In the genomic region with DNA sequence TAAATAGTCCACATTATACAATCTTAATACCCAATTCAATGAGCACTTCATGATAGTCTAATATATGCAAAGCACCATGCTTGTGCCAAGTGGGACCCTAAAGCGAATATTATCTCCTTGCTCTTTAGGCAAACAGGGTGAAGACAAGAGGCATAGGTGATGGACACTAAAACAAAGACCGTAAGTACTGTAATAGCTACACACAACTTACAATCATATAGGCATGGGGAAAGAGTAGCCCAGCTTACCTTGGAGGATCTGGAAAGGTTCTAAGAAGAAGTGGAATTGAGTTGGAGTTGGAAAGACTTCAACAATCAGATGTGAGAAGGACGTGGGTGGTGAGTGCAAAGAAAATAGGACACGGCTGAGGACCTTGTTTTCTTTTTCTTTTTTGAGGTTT, we compare ENCODE assay signal across 25 cellular contexts. TPM values are rescaled to one million over a fixed set of nuclear protein-coding genes. Genes with fewer than 3 reads are reported as not detected.
DNase-seq lines count a peak whose midpoint lies in the region; ATAC-seq, FAIRE-seq and TF ChIP-seq lines count a peak whose summit lies in the region.
"Had no signal": no experiment of that assay in that cellular context is flagged by ENCODE, and none has a peak within 500 bp of the region (broad histone marks: within the 10 kb centered on the region; RNA-seq: fewer than 3 reads in every experiment).

No MANE protein-coding gene starts in this region.

- TF ChIP-seq POLR2A in GM12891 (IDR thresholded peaks at IDR 0.05; ENCODE audit: low read depth, low read length): no peak
- TF ChIP-seq POLR2A in esophagus muscularis mucosa (IDR thresholded peaks at IDR 0.05; ENCODE audit: low read depth): no peak

- H3K36me3 Mint-ChIP-seq in T-helper 17 cell (ENCODE audit: low read depth): no peaks in the 10 kb centered on the region
- H3K36me3 Mint-ChIP-seq: CD14-positive monocyte; CD4-positive, alpha-beta memory T cell; CD4-positive, CD25-positive, alpha-beta regulatory T cell; CD8-positive, alpha-beta memory T cell had no signal

- no peak overlapping the region for H3K27ac ChIP-seq in esophagus muscularis mucosa (replicated peaks in 1 of 4)
- H3K27ac ChIP-seq: BLaER1 had no signal

- peak overlapping the region; percentile 8 for H3K4me3 Mint-ChIP-seq in T-helper 17 cell
- H3K4me3 Mint-ChIP-seq: CD14-positive monocyte; CD4-positive, alpha-beta memory T cell; CD4-positive, CD25-positive, alpha-beta regulatory T cell; CD8-positive, alpha-beta memory T cell had no signal

- peak; percentile 5 for FAIRE-seq in GM12891 (lab: Jason Lieb, UNC)
- FAIRE-seq: A204.1, D721Med, G401.6, GM12892, GM18507 had no signal

- no peak for DNase-seq in GM12891 (ENCODE audit: insufficient read length, low spot score)
- no peak for DNase-seq in T-helper 17 cell
- peak; percentile 17 for DNase-seq in esophagus muscularis mucosa (ENCODE audit: extremely low spot score)
- DNase-seq in COLO829 (ENCODE audit: low spot score): no peak
- DNase-seq: 8988T; ACHN; BE2C; C1 segment of cervical spinal cord; Caco-2; Calu3; CD4-positive, alpha-beta memory T cell; CD4-positive, CD25-positive, alpha-beta regulatory T cell; CD8-positive, alpha-beta memory T cell; DMS79 treated with DMSO at 0.1 percent for 48 hours; GF-D8 had no signal

- 94% methylated on average over 4 of the region's 4 CpGs for WGBS in esophagus muscularis mucosa

- no peaks in the 10 kb centered on the region for H3K36me3 ChIP-seq in esophagus muscularis mucosa
- H3K36me3 ChIP-seq: BE2C, BLaER1 had no signal

- H3K4me3 ChIP-seq in esophagus muscularis mucosa: no peak overlapping the region
- H3K4me3 ChIP-seq: BLaER1 had no signal

- TF ChIP-seq EP300 in esophagus muscularis mucosa (IDR thresholded peaks at IDR 0.05): no peak

- no peaks in the 10 kb centered on the region for H3K4me1 ChIP-seq in esophagus muscularis mucosa
- H3K4me1 ChIP-seq: BE2C, BLaER1 had no signal

- intact Hi-C loops in esophagus muscularis mucosa (cut with DNase I): no loop called here

- H3K27me3 ChIP-seq in esophagus muscularis mucosa: no peaks in the 10 kb centered on the region
- H3K27me3 ChIP-seq: BE2C, BLaER1 had no signal

- no peak for TF ChIP-seq CTCF in esophagus muscularis mucosa (IDR thresholded peaks at IDR 0.05)

- H3K27me3 Mint-ChIP-seq in T-helper 17 cell: no peaks in the 10 kb centered on the region
- H3K27me3 Mint-ChIP-seq: CD4-positive, alpha-beta memory T cell had no signal

- H3K27ac Mint-ChIP-seq in T-helper 17 cell: no peak overlapping the region
- H3K27ac Mint-ChIP-seq: CD14-positive monocyte; CD4-positive, CD25-positive, alpha-beta regulatory T cell; CD8-positive, alpha-beta memory T cell had no signal

- ATAC-seq in T-helper 17 cell (no peak), GM21390 (IDR thresholded peaks at IDR 0.05; ENCODE audit: unreplicated experiment) (no peak)

- H3K4me1 Mint-ChIP-seq in T-helper 17 cell: peaks cover 2% of the 10 kb centered on the region
- H3K4me1 Mint-ChIP-seq: CD14-positive monocyte; CD4-positive, alpha-beta memory T cell; CD4-positive, CD25-positive, alpha-beta regulatory T cell; CD8-positive, alpha-beta memory T cell had no signal

- H3K9me3 ChIP-seq in T-helper 17 cell (ENCODE audit: control insufficient read depth, low read length, poor library complexity, severe bottlenecking) (no peaks in the 10 kb centered on the region), esophagus muscularis mucosa (no peaks in the 10 kb centered on the region)
- H3K9me3 ChIP-seq: BE2C, BLaER1, Caco-2 had no signal

TF ChIP-seq in GM12891, 5 proteins besides CTCF, POLR2A, EP300 and RAD21:
- TF ChIP-seq POLR2AphosphoS5 (IDR thresholded peaks at IDR 0.05; ENCODE audit: low read depth, low read length) (no peak), POU2F2 (IDR thresholded peaks at IDR 0.05; ENCODE audit: low read depth, low read length) (no peak), SPI1 (IDR thresholded peaks at IDR 0.05; ENCODE audit: low read depth, low read length) (no peak), TAF1 (IDR thresholded peaks at IDR 0.05; ENCODE audit: low read depth, low read length) (no peak), PAX5 (IDR thresholded peaks at IDR 0.05; ENCODE audit: insufficient read depth, low read length, severe bottlenecking) (no peak)

RNA-seq across cellular contexts. Expression of a gene that starts 19.1 kb away (rescaled TPM):
- polyA plus RNA-seq in GM12891 (2012; ENCODE audit: low read depth, missing spikeins): 5.9 TPM
- under 1 TPM in 1 of 2 donors, not detected in 1; 0.67 TPM for total RNA-seq in T-helper 17 cell
- total RNA-seq in esophagus muscularis mucosa: not detected
- total RNA-seq: A673 had no signal
- polyA plus RNA-seq: AG04450; CD14-positive monocyte; CD8-positive, alpha-beta memory T cell had no signal
